8 cellular contexts compared by ENCODE assay signal in the genomic region with DNA sequence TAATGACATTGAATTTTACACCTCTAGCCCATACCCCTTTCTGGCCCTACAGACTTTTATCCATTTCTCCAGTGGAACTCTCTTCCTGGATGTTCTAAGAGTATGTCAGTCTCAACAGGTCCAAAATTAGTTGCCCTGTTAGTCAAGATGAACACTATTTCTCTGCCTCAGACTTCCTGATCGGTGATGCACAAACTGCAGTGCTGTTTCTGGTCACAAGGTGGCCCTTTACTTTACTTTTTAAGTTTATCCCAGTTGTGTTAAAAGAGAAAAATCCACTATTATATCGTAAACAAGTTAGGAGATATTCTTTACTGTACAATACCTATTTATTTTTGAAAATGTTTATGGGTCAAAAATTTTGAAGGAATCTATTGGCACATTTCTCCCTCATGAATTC. TPM values are rescaled to one million over a fixed set of nuclear protein-coding genes. Genes with fewer than 3 reads are reported as not detected.
DNase-seq lines count a peak whose midpoint lies in the region; ATAC-seq and TF ChIP-seq lines count a peak whose summit lies in the region.

No MANE protein-coding gene starts in this region.

- no peaks in the 10 kb centered on the region for H3K27me3 ChIP-seq in smooth muscle cell (ENCODE audit: low read depth)

- H2AFZ ChIP-seq in smooth muscle cell (ENCODE audit: low read depth) = peak overlapping the region; percentile 69

- H3K4me2 ChIP-seq in smooth muscle cell = no peak overlapping the region

- no peaks in the 10 kb centered on the region for H4K20me1 ChIP-seq in smooth muscle cell (ENCODE audit: low read depth)

- TF ChIP-seq CTCF in foreskin fibroblast (IDR thresholded peaks at IDR 0.05; ENCODE audit: low read depth, low read length) (peak; percentile 54), smooth muscle cell (IDR thresholded peaks at IDR 0.05; ENCODE audit: borderline replicate concordance, insufficient read depth, poor library complexity, severe bottlenecking) (peak; percentile 66)

- H3K4me3 ChIP-seq in foreskin fibroblast (ENCODE audit: low read depth in 1 of 2, low read length in 2 of 2) (no peak overlapping the region), smooth muscle cell (no peak overlapping the region)

- peak; percentile 81 for ATAC-seq in GM19395 (IDR thresholded peaks at IDR 0.05; ENCODE audit: unreplicated experiment)

- H3K36me3 ChIP-seq in smooth muscle cell (ENCODE audit: low read depth) = no peaks in the 10 kb centered on the region

- H3K79me2 ChIP-seq in smooth muscle cell (ENCODE audit: low read depth) = no peaks in the 10 kb centered on the region

- WGBS in smooth muscle cell (ENCODE audit: low lambda C conversion rate) = 37% methylated on average over 2 of the region's 2 CpGs

- H3K27ac ChIP-seq in smooth muscle cell (ENCODE audit: low read depth) = no peak overlapping the region

- H3K9ac ChIP-seq in smooth muscle cell (ENCODE audit: low read depth) = no peak overlapping the region

- no peaks in the 10 kb centered on the region for H3F3A ChIP-seq in smooth muscle cell (ENCODE audit: low read depth)

- DNase-seq in DMS 273 (lab: John Stamatoyannopoulos, UW; ENCODE audit: unreplicated experiment) = peak; percentile 59
- DNase-seq in NCI-H146 (lab: John Stamatoyannopoulos, UW) = peak; percentile 12
- DNase-seq in activated T-cell treated with anti-CD3 and anti-CD28 coated beads, Interleukin-2, amount 50 U/mL, for 48 hours = peak; percentile 32 to 47
- DNase-seq in foreskin fibroblast = peak; percentile 35 to 74
- no peak for DNase-seq in smooth muscle cell (lab: John Stamatoyannopoulos, UW; ENCODE audit: unreplicated experiment)
- DNase-seq in NCI-H524 treated with DMSO at 0.1 percent for 48 hours (lab: John Stamatoyannopoulos, UW) = no peak
- DNase-seq in NCI-H2029 treated with DMSO at 0.1 percent for 48 hours (lab: John Stamatoyannopoulos, UW) = no peak

- H3K4me1 ChIP-seq in smooth muscle cell (ENCODE audit: low read depth) = no peaks in the 10 kb centered on the region

- H3K9me3 ChIP-seq in smooth muscle cell (replicated peaks; ENCODE audit: low read depth) = no peaks in the 10 kb centered on the region

RNA-seq across cellular contexts. Expression of gene TCEAL7, which starts 13.1 kb away (rescaled TPM):
- total RNA-seq in smooth muscle cell = 19.7 and 32.1 TPM in 2 replicates
- 13.8 and 21.4 TPM in 2 replicates for polyA plus RNA-seq in smooth muscle cell

RNA-seq across cellular contexts. Expression of gene TCEAL9, which starts 13.2 kb away (rescaled TPM):
- 255 and 302 TPM in 2 replicates for total RNA-seq in smooth muscle cell
- polyA plus RNA-seq in smooth muscle cell = 232 and 267 TPM in 2 replicates

RNA-seq across cellular contexts. Expression of gene BEX2, which starts 32.3 kb away (rescaled TPM):
- total RNA-seq in smooth muscle cell = 4.7 and 6.6 TPM in 2 replicates
- polyA plus RNA-seq in smooth muscle cell = 3.6 and 6.3 TPM in 2 replicates

RNA-seq across cellular contexts. Expression of gene BEX3, which starts 33.2 kb away (rescaled TPM):
- 234 and 259 TPM in 2 replicates for total RNA-seq in smooth muscle cell
- polyA plus RNA-seq in smooth muscle cell = 445 and 554 TPM in 2 replicates

Comparison
In these comparisons a context has a peak if more than half of its experiments do, and no peak if none do; other contexts are left out.
1. DNase-seq: peak in DMS 273 (single experiment), NCI-H146 (single experiment), activated T-cell treated with anti-CD3 and anti-CD28 coated beads, Interleukin-2, amount 50 U/mL, for 48 hours (2 of 2) and foreskin fibroblast (2 of 2); none in smooth muscle cell (single experiment), NCI-H524 treated with DMSO at 0.1 percent for 48 hours (single experiment) and NCI-H2029 treated with DMSO at 0.1 percent for 48 hours (single experiment).